In the genomic region with DNA sequence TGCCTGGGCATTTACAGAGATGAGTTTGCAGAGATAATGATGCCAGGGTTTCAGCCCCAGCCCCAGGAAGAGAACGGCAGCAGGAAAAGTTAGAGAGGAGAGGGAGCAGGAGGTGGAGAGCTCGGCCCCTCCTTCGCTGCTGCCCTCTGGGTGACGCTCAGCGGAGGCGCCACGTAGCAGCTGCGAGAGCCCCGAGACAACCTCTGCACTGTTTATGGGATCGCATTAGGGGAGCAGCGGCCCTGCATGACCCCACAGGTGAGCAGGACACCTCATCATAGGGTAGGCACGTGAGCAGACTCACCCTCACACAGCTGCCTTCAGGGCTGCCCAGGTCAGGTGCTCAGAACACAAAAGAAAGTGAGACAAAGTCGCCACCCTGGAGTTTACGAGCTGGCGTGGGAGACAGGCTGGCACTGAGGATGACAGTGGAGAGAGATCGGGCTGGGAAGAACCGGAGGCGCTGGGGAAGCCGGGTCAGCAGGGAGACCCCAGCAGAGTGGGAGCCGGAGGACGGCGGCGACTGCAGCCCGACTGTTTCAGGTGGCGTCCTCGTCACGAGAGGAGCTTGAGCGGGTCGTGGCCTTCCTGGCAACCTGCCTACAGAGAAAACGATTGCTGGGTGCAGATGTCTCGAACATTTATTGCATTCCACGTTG, we compare ENCODE assay signal across 9 cellular contexts.
DNase-seq lines count a peak whose midpoint lies in the region; ATAC-seq and TF ChIP-seq lines count a peak whose summit lies in the region.
"Had no signal": no experiment of that assay in that cellular context is flagged by ENCODE, and none has a peak within 500 bp of the region (broad histone marks: within the 10 kb centered on the region; RNA-seq: fewer than 3 reads in every experiment).

No MANE protein-coding gene starts in this region.

- H3K36me3 ChIP-seq in body of pancreas (replicated peaks in 1 of 2; ENCODE audit: insufficient read depth in 1 of 2, low read depth in 2 of 2) (no peaks in the 10 kb centered on the region), mucosa of stomach (ENCODE audit: control insufficient read depth, insufficient read depth, low read length) (no peaks in the 10 kb centered on the region)

- 33% methylated on average over 32 of the region's 32 CpGs for WGBS in right cardiac atrium
- 24 to 46% methylated on average over 32 of the region's 32 CpGs for WGBS in body of pancreas, 2 donors

- no peak overlapping the region for H3K27ac ChIP-seq in right cardiac atrium (ENCODE audit: low read length)
- H3K27ac ChIP-seq in body of pancreas: peak overlapping the region; percentile 71 to 97 (median 88)

- TF ChIP-seq CTCF in body of pancreas (IDR thresholded peaks at IDR 0.05): no peak

- no peak overlapping the region for H3K4me3 ChIP-seq in right cardiac atrium (ENCODE audit: low read length)
- H3K4me3 ChIP-seq in body of pancreas: peak overlapping the region in 1 of 2 donors; percentile 20
- H3K4me3 ChIP-seq in mucosa of stomach (ENCODE audit: low read length): peak overlapping the region; percentile 71

- H3K9me3 ChIP-seq in right cardiac atrium (ENCODE audit: control insufficient read depth, low read length): no peaks in the 10 kb centered on the region
- no peaks in the 10 kb centered on the region for H3K9me3 ChIP-seq in body of pancreas
- H3K9me3 ChIP-seq in mucosa of stomach (ENCODE audit: control insufficient read depth, low read length): no peaks in the 10 kb centered on the region

- TF ChIP-seq POLR2A in body of pancreas (IDR thresholded peaks at IDR 0.05): peak; percentile 29 to 78 (median 74)

- DNase-seq in right cardiac atrium: no peak
- DNase-seq in left ventricle myocardium superior: no peak
- peak; percentile 60 to 85 (median 71) for DNase-seq in body of pancreas
- DNase-seq in activated CD4-positive, alpha-beta T cell treated with anti-CD3 and anti-CD28 coated beads for 4 hours: no peak
- no peak for DNase-seq in stimulated activated CD4-positive, alpha-beta T cell treated with anti-CD3 and anti-CD28 coated beads, Interleukin-4, amount 100 ng/mL, for 4 hours
- DNase-seq: activated CD4-positive, CD25-positive, alpha-beta regulatory T cell treated with anti-CD3 and anti-CD28 coated beads, Interleukin-2, amount 50 U/mL, for 72 hours had no signal

- H3K9ac ChIP-seq in mucosa of stomach (ENCODE audit: low read length): peak overlapping the region; percentile 64

- H3K4me1 ChIP-seq in right cardiac atrium (ENCODE audit: control insufficient read depth, insufficient read depth, low read length): no peaks in the 10 kb centered on the region
- H3K4me1 ChIP-seq in body of pancreas: peaks cover 29% of the 10 kb centered on the region
- H3K4me1 ChIP-seq in mucosa of stomach (ENCODE audit: control insufficient read depth, insufficient read depth, low read length): no peaks in the 10 kb centered on the region

- no peaks in the 10 kb centered on the region for H3K27me3 ChIP-seq in right cardiac atrium (ENCODE audit: control insufficient read depth, insufficient read depth)
- H3K27me3 ChIP-seq in body of pancreas: no peaks in the 10 kb centered on the region
- peaks cover 30% of the 10 kb centered on the region for H3K27me3 ChIP-seq in mucosa of stomach (ENCODE audit: control insufficient read depth, insufficient read depth, low read length)

- peak; percentile 4 to 32 for ATAC-seq in right cardiac atrium
- no peak for ATAC-seq in left ventricle myocardium superior
- ATAC-seq in body of pancreas: peak; percentile 91
- ATAC-seq in GM19023 (IDR thresholded peaks at IDR 0.05; ENCODE audit: unreplicated experiment): no peak
- ATAC-seq in GM21786 (IDR thresholded peaks at IDR 0.05; ENCODE audit: unreplicated experiment): no peak

- intact Hi-C loops in right cardiac atrium (cut with DNase I) (no loop called here), left ventricle myocardium superior (cut with micrococcal nuclease) (no loop called here), body of pancreas (cut with DNase I) (no loop called here)

Comparison
In these comparisons a context has a peak if more than half of its experiments do, and no peak if none do; other contexts are left out.
1. ATAC-seq: peak in right cardiac atrium (2 of 2) and body of pancreas (single experiment); none in left ventricle myocardium superior (single experiment), GM19023 (single experiment) and GM21786 (single experiment).
2. DNase-seq: peak in body of pancreas (4 of 4); none in right cardiac atrium (0 of 3), left ventricle myocardium superior (single experiment), activated CD4-positive, alpha-beta T cell treated with anti-CD3 and anti-CD28 coated beads for 4 hours (0 of 2) and stimulated activated CD4-positive, alpha-beta T cell treated with anti-CD3 and anti-CD28 coated beads, Interleukin-4, amount 100 ng/mL, for 4 hours (0 of 2).